Comparison of ENCODE assay signal across 1 cellular context in the genomic region with DNA sequence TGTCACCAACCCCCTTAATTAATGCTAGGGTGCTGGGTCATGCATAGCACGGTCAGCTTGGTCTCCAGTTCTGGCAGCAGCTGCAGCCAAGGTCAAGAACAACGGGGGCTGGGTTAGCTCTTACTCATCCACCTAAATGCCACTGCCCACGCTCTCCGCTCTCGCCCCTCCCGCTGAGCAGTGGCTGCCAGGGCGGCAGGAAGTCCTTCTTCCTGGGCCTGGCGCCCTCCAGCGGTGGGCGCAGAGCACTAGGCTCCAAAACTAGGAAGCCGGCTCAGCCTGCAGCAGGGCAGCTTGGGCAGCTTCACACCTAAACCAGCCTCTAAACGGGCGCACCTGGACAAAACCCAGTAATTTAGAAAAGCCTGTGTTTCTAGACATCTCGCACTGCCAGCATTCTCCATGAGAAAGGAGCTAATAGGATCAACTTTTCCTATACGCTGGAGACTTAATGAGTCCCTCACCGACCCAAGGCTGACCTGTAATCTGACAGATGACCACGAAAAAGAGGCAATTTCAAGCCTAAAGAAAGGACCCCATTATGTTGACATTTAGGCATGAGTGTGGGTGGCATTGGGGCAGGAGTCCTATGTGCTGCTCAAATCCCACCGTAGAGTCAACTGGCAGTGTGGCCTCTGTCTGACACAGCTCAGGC.
TF ChIP-seq lines count a peak whose summit lies in the region.

No MANE protein-coding gene starts in this region.

TF ChIP-seq in HepG2, 621 proteins besides CTCF, POLR2A, EP300 and RAD21 (continued from another document):
- TF ChIP-seq MIER2 (CRISPR knock-in tag; IDR thresholded peaks at IDR 0.05) (0 out of 2 replicates have a peak, but pooled peaks have one; percentile 15), GATAD2A (CRISPR knock-in tag; IDR thresholded peaks at IDR 0.05) (no peak), NBN (conservative IDR thresholded peaks at IDR 0.05) (no peak), GABPA (IDR thresholded peaks at IDR 0.05; ENCODE audit: low read depth, low read length) (no peak), GABPA (CRISPR knock-in tag; IDR thresholded peaks at IDR 0.05; ENCODE audit: low read depth) (peak; percentile 62), SMC3 (IDR thresholded peaks at IDR 0.05; ENCODE audit: low read length) (peak; percentile 17; the same call in 1 of the 2 replicates), TEAD3 (CRISPR knock-in tag; optimal IDR thresholded peaks at IDR 0.05; ENCODE audit: borderline replicate concordance) (no peak), FOSL2 (CRISPR knock-in tag; IDR thresholded peaks at IDR 0.05) (peak; percentile 67), ZNF691 (CRISPR knock-in tag; IDR thresholded peaks at IDR 0.05; ENCODE audit: borderline replicate concordance, low read depth) (0 out of 2 replicates have a peak, but pooled peaks have one; percentile 52), ZNF414 (CRISPR knock-in tag; IDR thresholded peaks at IDR 0.05) (no peak), MAZ (IDR thresholded peaks at IDR 0.05; ENCODE audit: borderline replicate concordance, low read depth, low read length) (peak; percentile 79; the same call in 1 of the 2 replicates), MAZ (CRISPR knock-in tag; IDR thresholded peaks at IDR 0.05; ENCODE audit: low read depth) (0 out of 2 replicates have a peak, but pooled peaks have one; percentile 21), GABPB1 (CRISPR knock-in tag; IDR thresholded peaks at IDR 0.05) (peak; percentile 84), SRSF1 (optimal IDR thresholded peaks at IDR 0.05; ENCODE audit: low read depth, low read length) (no peak), ZNF878 (CRISPR knock-in tag; IDR thresholded peaks at IDR 0.05) (no peak), HNRNPL (IDR thresholded peaks at IDR 0.05; ENCODE audit: low read depth, low read length) (0 out of 2 replicates have a peak, but pooled peaks have one; percentile 29), ZFY (CRISPR knock-in tag; IDR thresholded peaks at IDR 0.05) (no peak), ZNF138 (CRISPR knock-in tag; IDR thresholded peaks at IDR 0.05; ENCODE audit: low read depth) (no peak), ELF1 (CRISPR knock-in tag; IDR thresholded peaks at IDR 0.05) (peak; percentile 60), XRCC5 (optimal IDR thresholded peaks at IDR 0.05; ENCODE audit: low read length) (peak; percentile 71)
- TF ChIP-seq, protein P1, sequence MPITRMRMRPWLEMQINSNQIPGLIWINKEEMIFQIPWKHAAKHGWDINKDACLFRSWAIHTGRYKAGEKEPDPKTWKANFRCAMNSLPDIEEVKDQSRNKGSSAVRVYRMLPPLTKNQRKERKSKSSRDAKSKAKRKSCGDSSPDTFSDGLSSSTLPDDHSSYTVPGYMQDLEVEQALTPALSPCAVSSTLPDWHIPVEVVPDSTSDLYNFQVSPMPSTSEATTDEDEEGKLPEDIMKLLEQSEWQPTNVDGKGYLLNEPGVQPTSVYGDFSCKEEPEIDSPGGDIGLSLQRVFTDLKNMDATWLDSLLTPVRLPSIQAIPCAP (CRISPR knock-in tag; IDR thresholded peaks at IDR 0.05; ENCODE audit: low read depth), result no peak
